Comparison of ENCODE assay signal across 8 cellular contexts in the genomic region with DNA sequence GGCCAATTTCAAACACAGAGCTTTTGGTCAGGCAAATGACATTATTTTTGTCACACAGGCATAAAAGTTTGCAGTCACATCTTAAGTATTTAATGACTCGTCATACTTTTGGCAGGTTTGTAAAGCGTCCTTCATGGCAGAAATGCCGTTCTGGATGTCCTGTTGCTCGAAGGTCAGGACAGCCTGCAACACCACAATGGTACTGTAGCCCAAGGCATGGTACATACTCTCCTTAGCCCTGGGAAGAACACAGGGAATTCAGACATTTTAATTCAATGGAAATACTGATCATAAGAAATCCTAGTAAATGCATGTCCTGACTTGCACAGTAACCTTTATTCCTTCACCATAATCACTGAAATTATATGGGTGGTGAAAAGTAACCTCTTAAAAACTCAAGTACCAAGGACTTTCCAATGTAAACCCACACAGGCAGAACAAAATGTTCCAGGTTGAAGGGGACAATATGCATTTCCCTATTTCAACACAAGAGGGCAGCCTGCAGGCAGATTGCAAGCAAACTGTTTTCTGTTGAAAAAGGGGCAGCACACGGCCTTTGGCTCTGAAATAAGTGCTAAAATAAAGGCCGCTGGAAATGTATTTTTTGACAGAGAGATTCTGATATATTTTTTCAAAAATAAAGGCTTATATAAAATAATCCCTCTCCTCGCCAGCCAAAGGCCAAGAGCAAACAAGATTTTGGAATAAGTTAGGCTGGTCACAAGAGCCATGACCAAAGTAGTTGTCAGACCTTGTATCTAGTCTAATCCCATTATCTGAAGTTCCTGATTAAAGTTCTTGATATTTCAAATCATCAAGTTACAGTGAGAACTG.
A peak's percentile ranks its signal among the peaks of the same experiment; 100 is the strongest.
DNase-seq lines count a peak whose midpoint lies in the region; ATAC-seq and TF ChIP-seq lines count a peak whose summit lies in the region.

No MANE protein-coding gene starts in this region.

- H3K27ac Mint-ChIP-seq in activated naive CD4-positive, alpha-beta T cell treated with anti-CD3 and anti-CD28 coated beads for 36 hours: no peak overlapping the region
- no peak overlapping the region for H3K27ac Mint-ChIP-seq in progenitor cell of endocrine pancreas

- peaks cover 33% of the 10 kb centered on the region for H3K36me3 Mint-ChIP-seq in activated naive CD4-positive, alpha-beta T cell treated with anti-CD3 and anti-CD28 coated beads for 36 hours (ENCODE audit: low read depth)
- H3K36me3 Mint-ChIP-seq in progenitor cell of endocrine pancreas (ENCODE audit: insufficient read depth): peaks cover 4% of the 10 kb centered on the region

- H3K27me3 Mint-ChIP-seq in activated naive CD4-positive, alpha-beta T cell treated with anti-CD3 and anti-CD28 coated beads for 36 hours (ENCODE audit: low read depth): no peaks in the 10 kb centered on the region
- no peaks in the 10 kb centered on the region for H3K27me3 Mint-ChIP-seq in progenitor cell of endocrine pancreas

- peak; percentile 93 for TF ChIP-seq CTCF in progenitor cell of endocrine pancreas (IDR thresholded peaks at IDR 0.05; ENCODE audit: unreplicated experiment)

- H3K9me3 Mint-ChIP-seq in activated naive CD4-positive, alpha-beta T cell treated with anti-CD3 and anti-CD28 coated beads for 36 hours: peaks cover 8% of the 10 kb centered on the region
- H3K9me3 Mint-ChIP-seq in progenitor cell of endocrine pancreas (ENCODE audit: low read depth): no peaks in the 10 kb centered on the region

- ATAC-seq in GM21360 (IDR thresholded peaks at IDR 0.05; ENCODE audit: unreplicated experiment): peak; percentile 76
- ATAC-seq in HG03521 (IDR thresholded peaks at IDR 0.05; ENCODE audit: unreplicated experiment): no peak

- DNase-seq in D341Med (ENCODE audit: low spot score) (peak; percentile 71), KBM-7 (peak; percentile 71), RPMI8226 (peak; percentile 66), glomerular visceral epithelial cell (ENCODE audit: extremely low spot score) (peak; percentile 76), progenitor cell of endocrine pancreas (ENCODE audit: low spot score, unreplicated experiment) (peak; percentile 58)
- DNase-seq in activated naive CD4-positive, alpha-beta T cell treated with anti-CD3 and anti-CD28 coated beads for 36 hours: peak; percentile 69

- intact Hi-C loops in activated naive CD4-positive, alpha-beta T cell treated with anti-CD3 and anti-CD28 coated beads for 36 hours (cut with micrococcal nuclease): loop anchor here (1.0 to 2.0 kb wide), 7 partner anchors 17 to 395 kb away; partner anchors contain the start of gene SNAPC3

- in situ Hi-C loops in KBM-7 (cut with MboI; ENCODE audit: low pct_unique_long_range_greater_than_20kb, low sequenced_read_pairs): no loop called here

- CTCF ChIA-PET in activated naive CD4-positive, alpha-beta T cell treated with anti-CD3 and anti-CD28 coated beads for 36 hours (lab: Charles Lee): interaction anchor here (0.6 to 4.8 kb wide), 22 partner anchors 8 to 395 kb away, joined by 3 to 24 read pairs (median 4); partner anchors contain the start of gene SNAPC3

- H3K4me1 Mint-ChIP-seq in activated naive CD4-positive, alpha-beta T cell treated with anti-CD3 and anti-CD28 coated beads for 36 hours (ENCODE audit: low read depth): peaks cover 14% of the 10 kb centered on the region
- H3K4me1 Mint-ChIP-seq in progenitor cell of endocrine pancreas (ENCODE audit: low read depth): peaks cover 10% of the 10 kb centered on the region

- H3K4me3 Mint-ChIP-seq in activated naive CD4-positive, alpha-beta T cell treated with anti-CD3 and anti-CD28 coated beads for 36 hours: no peak overlapping the region
- H3K4me3 Mint-ChIP-seq in progenitor cell of endocrine pancreas (ENCODE audit: low read depth): no peak overlapping the region
